In the genomic region with DNA sequence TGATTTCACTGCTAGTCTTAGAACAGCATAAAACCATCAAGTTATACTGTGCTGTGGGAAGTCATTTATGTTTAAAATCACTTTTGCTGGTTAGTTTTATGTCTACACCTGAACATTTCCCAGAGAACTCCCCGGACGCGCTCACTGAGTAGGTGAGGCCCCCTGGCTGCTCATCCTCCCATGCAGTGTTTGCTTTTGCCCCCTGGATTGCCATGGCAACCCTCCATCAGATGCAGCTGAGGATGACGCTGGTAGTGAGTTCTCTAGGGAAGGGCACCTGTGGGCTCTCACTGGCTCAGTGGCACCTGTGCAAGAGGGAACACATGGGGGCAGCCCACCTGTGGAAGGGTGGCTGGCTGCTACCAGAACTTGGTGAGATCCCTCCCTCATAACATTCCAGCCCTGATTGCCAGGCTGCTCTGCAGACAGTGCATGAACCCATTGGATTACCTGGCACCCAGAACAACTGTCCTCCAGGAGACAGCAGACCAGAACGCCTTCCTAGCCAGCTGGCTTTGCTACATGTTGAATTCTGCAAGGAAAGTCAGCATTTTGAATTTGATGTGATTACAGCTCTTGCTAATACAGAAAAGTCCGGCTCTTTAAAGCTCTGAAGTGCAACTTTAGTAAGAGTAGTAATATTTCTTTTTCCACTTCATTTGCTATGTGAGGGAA, we compare ENCODE assay signal across 24 cellular contexts. TPM values are rescaled to one million over a fixed set of nuclear protein-coding genes. Genes with fewer than 3 reads are reported as not detected.
DNase-seq lines count a peak whose midpoint lies in the region; ATAC-seq and TF ChIP-seq lines count a peak whose summit lies in the region.
"Had no signal": no experiment of that assay in that cellular context is flagged by ENCODE, and none has a peak within 500 bp of the region (broad histone marks: within the 10 kb centered on the region; RNA-seq: fewer than 3 reads in every experiment).

No MANE protein-coding gene starts in this region.

- peaks cover 59% of the 10 kb centered on the region for H3K36me3 ChIP-seq in KOPT-K1 (ENCODE audit: insufficient read depth, low read length)

- H3K36me3 Mint-ChIP-seq in activated naive CD4-positive, alpha-beta T cell treated with anti-CD3 and anti-CD28 coated beads, Interleukin-2, amount 50 U/mL, for 24 hours, result peaks cover 8% of the 10 kb centered on the region
- H3K36me3 Mint-ChIP-seq in type B pancreatic cell, result peaks cover 6% of the 10 kb centered on the region
- H3K36me3 Mint-ChIP-seq: naive B cell had no signal

- peaks cover 18% of the 10 kb centered on the region for H3K4me1 Mint-ChIP-seq in activated naive CD4-positive, alpha-beta T cell treated with anti-CD3 and anti-CD28 coated beads, Interleukin-2, amount 50 U/mL, for 24 hours
- peaks cover 8% of the 10 kb centered on the region for H3K4me1 Mint-ChIP-seq in type B pancreatic cell (ENCODE audit: unreplicated experiment)
- H3K4me1 Mint-ChIP-seq: mesothelial cell of epicardium had no signal

- no peak for TF ChIP-seq CTCF in type B pancreatic cell (conservative IDR thresholded peaks at IDR 0.05)

- no peaks in the 10 kb centered on the region for H3K9me3 Mint-ChIP-seq in activated naive CD4-positive, alpha-beta T cell treated with anti-CD3 and anti-CD28 coated beads, Interleukin-2, amount 50 U/mL, for 24 hours
- no peaks in the 10 kb centered on the region for H3K9me3 Mint-ChIP-seq in type B pancreatic cell
- H3K9me3 Mint-ChIP-seq: mesothelial cell of epicardium, naive B cell had no signal

- H3K9me3 ChIP-seq in KOPT-K1 (ENCODE audit: insufficient read depth, low read length, poor library complexity, severe bottlenecking), result no peaks in the 10 kb centered on the region
- H3K9me3 ChIP-seq: BLaER1, HAP-1, SK-N-SH had no signal

- peak overlapping the region; percentile 30 for H3K27ac Mint-ChIP-seq in activated naive CD4-positive, alpha-beta T cell treated with anti-CD3 and anti-CD28 coated beads, Interleukin-2, amount 50 U/mL, for 24 hours
- peak overlapping the region; percentile 48 for H3K27ac Mint-ChIP-seq in type B pancreatic cell
- H3K27ac Mint-ChIP-seq: mesothelial cell of epicardium, T-helper 17 cell had no signal

- no peak for ATAC-seq in HG02885 (IDR thresholded peaks at IDR 0.05; ENCODE audit: poor library complexity, unreplicated experiment)
- ATAC-seq: activated CD4-positive, CD25-positive, alpha-beta regulatory T cell treated with anti-CD3 and anti-CD28 coated beads, Interleukin-2, amount 50 U/mL, for 24 hours; left ventricle myocardium superior; T-helper 17 cell had no signal

- no peak overlapping the region for H3K4me3 Mint-ChIP-seq in activated naive CD4-positive, alpha-beta T cell treated with anti-CD3 and anti-CD28 coated beads, Interleukin-2, amount 50 U/mL, for 24 hours
- H3K4me3 Mint-ChIP-seq in type B pancreatic cell, result no peak overlapping the region
- H3K4me3 Mint-ChIP-seq: mesothelial cell of epicardium, T-helper 17 cell had no signal

- H3K27me3 Mint-ChIP-seq in activated naive CD4-positive, alpha-beta T cell treated with anti-CD3 and anti-CD28 coated beads, Interleukin-2, amount 50 U/mL, for 24 hours, result no peaks in the 10 kb centered on the region
- no peaks in the 10 kb centered on the region for H3K27me3 Mint-ChIP-seq in type B pancreatic cell
- H3K27me3 Mint-ChIP-seq: naive B cell, T-helper 17 cell had no signal

- no peak for DNase-seq in activated naive CD4-positive, alpha-beta T cell treated with anti-CD3 and anti-CD28 coated beads, Interleukin-2, amount 50 U/mL, for 16 hours
- DNase-seq in islet precursor cell (peak; percentile 47), type B pancreatic cell (ENCODE audit: extremely low spot score, unreplicated experiment) (no peak)
- DNase-seq in activated CD4-positive, alpha-beta T cell treated with anti-CD3 and anti-CD28 coated beads, Interleukin-2, amount 50 U/mL, for 48 hours, result no peak
- DNase-seq: cerebellar nuclear complex, DMS79, GDM1, hypothalamus, KG1, left ventricle myocardium superior, MM.1S, naive B cell, NCI-H1417, NCI-H510A treated with DMSO at 0.1 percent for 48 hours, SK-N-SH, T-helper 17 cell, trophoblast cell had no signal

- peak overlapping the region; percentile 97 for H3K27ac ChIP-seq in KOPT-K1 (ENCODE audit: low read depth, low read length, poor library complexity, severe bottlenecking)
- H3K27ac ChIP-seq: BLaER1 had no signal

RNA-seq across cellular contexts. Expression of a gene that starts 21.7 kb away (rescaled TPM):
- 33.6 and 39.3 TPM in 2 replicates for total RNA-seq in type B pancreatic cell (ENCODE audit: low replicate concordance)

RNA-seq across cellular contexts. Expression of a gene that starts 21.8 kb away (rescaled TPM):
- total RNA-seq in type B pancreatic cell (ENCODE audit: low replicate concordance), result 45.0 and 49.4 TPM in 2 replicates
